ENCODE assay signal across 15 cellular contexts in genomic region chr6:85389180-85389797, GRCh38.
DNase-seq lines count a peak whose midpoint lies in the region; ATAC-seq and TF ChIP-seq lines count a peak whose summit lies in the region.
"Had no signal": no experiment of that assay in that cellular context is flagged by ENCODE, and none has a peak within 500 bp of the region (broad histone marks: within the 10 kb centered on the region; RNA-seq: fewer than 3 reads in every experiment).

No MANE protein-coding gene starts in this region.

- peak; percentile 8 to 25 for DNase-seq in activated CD4-positive, alpha-beta T cell treated with anti-CD3 and anti-CD28 coated beads, Interleukin-2, amount 50 U/mL, for 48 hours
- no peak for DNase-seq in activated CD4-positive, alpha-beta T cell treated with anti-CD3 and anti-CD28 coated beads for 1 hour
- no peak for DNase-seq in HEK293T (ENCODE audit: extremely low spot score)
- DNase-seq in activated naive CD8-positive, alpha-beta T cell treated with anti-CD3 and anti-CD28 coated beads, Interleukin-2, amount 50 U/mL, for 24 hours, result peak; percentile 44
- DNase-seq in stimulated activated CD8-positive, alpha-beta memory T cell treated with anti-CD3 and anti-CD28 coated beads, Interleukin-15, amount 100 ng/mL, for 48 hours (ENCODE audit: low read depth in 2 of 2), result peak; percentile 21
- no peak for DNase-seq in Ammon's horn (ENCODE audit: low spot score)
- DNase-seq in HUDEP-2 (lab: John Stamatoyannopoulos, UW; ENCODE audit: unreplicated experiment in 76 of 76), result no peak
- DNase-seq: CD8-positive, alpha-beta T cell; dorsolateral prefrontal cortex; mammary epithelial cell; NCI-H187; NCI-H510A; nephron progenitor cell had no signal

- POLR2A ChIA-PET in HEK293T (lab: Yijun Ruan, JAX), result no interaction called here

- H3K27me3 Mint-ChIP-seq in activated naive CD8-positive, alpha-beta T cell treated with anti-CD3 and anti-CD28 coated beads, Interleukin-2, amount 50 U/mL, for 24 hours, result no peaks in the 10 kb centered on the region

- H3K4me3 Mint-ChIP-seq in activated naive CD8-positive, alpha-beta T cell treated with anti-CD3 and anti-CD28 coated beads, Interleukin-2, amount 50 U/mL, for 24 hours, result no peak overlapping the region
- H3K4me3 Mint-ChIP-seq: CD8-positive, alpha-beta T cell; nephron progenitor cell had no signal

- no peaks in the 10 kb centered on the region for H3K9me3 Mint-ChIP-seq in activated naive CD8-positive, alpha-beta T cell treated with anti-CD3 and anti-CD28 coated beads, Interleukin-2, amount 50 U/mL, for 24 hours
- H3K9me3 Mint-ChIP-seq: CD8-positive, alpha-beta T cell; nephron progenitor cell had no signal

- no peak overlapping the region for H3K27ac Mint-ChIP-seq in activated naive CD8-positive, alpha-beta T cell treated with anti-CD3 and anti-CD28 coated beads, Interleukin-2, amount 50 U/mL, for 24 hours
- H3K27ac Mint-ChIP-seq: CD8-positive, alpha-beta T cell had no signal

- H3K4me1 Mint-ChIP-seq in activated naive CD8-positive, alpha-beta T cell treated with anti-CD3 and anti-CD28 coated beads, Interleukin-2, amount 50 U/mL, for 24 hours, result peaks cover 22% of the 10 kb centered on the region
- H3K4me1 Mint-ChIP-seq: nephron progenitor cell had no signal

- no peaks in the 10 kb centered on the region for H3K36me3 Mint-ChIP-seq in activated naive CD8-positive, alpha-beta T cell treated with anti-CD3 and anti-CD28 coated beads, Interleukin-2, amount 50 U/mL, for 24 hours (ENCODE audit: low read depth)
- H3K36me3 Mint-ChIP-seq: CD8-positive, alpha-beta T cell had no signal

- peak; percentile 92 for ATAC-seq in activated naive CD8-positive, alpha-beta T cell treated with anti-CD3 and anti-CD28 coated beads, Interleukin-2, amount 50 U/mL, for 24 hours
- no peak for ATAC-seq in GM19351 (IDR thresholded peaks at IDR 0.05; ENCODE audit: unreplicated experiment)
- ATAC-seq: CD8-positive, alpha-beta T cell; esophagus mucosa had no signal

- CTCF ChIA-PET in HEK293T (lab: Yijun Ruan, JAX), result interaction anchor here (0.8 kb wide), 1 partner anchor 94 kb away, joined by 3 read pairs; no protein-coding TSS in a partner anchor

TF ChIP-seq in HEK293T, 16 proteins besides CTCF, POLR2A, EP300 and RAD21:
- TF ChIP-seq PKNOX1 (IDR thresholded peaks at IDR 0.05), result peak; percentile 59
- no peak for TF ChIP-seq FOXM1 (IDR thresholded peaks at IDR 0.05; ENCODE audit: borderline replicate concordance)

Comparison
In these comparisons a context has a peak if more than half of its experiments do, and no peak if none do; other contexts are left out.
1. DNase-seq: peak in activated CD4-positive, alpha-beta T cell treated with anti-CD3 and anti-CD28 coated beads, Interleukin-2, amount 50 U/mL, for 48 hours (2 of 2), activated naive CD8-positive, alpha-beta T cell treated with anti-CD3 and anti-CD28 coated beads, Interleukin-2, amount 50 U/mL, for 24 hours (single experiment) and stimulated activated CD8-positive, alpha-beta memory T cell treated with anti-CD3 and anti-CD28 coated beads, Interleukin-15, amount 100 ng/mL, for 48 hours (2 of 2); none in activated CD4-positive, alpha-beta T cell treated with anti-CD3 and anti-CD28 coated beads for 1 hour (single experiment), HEK293T (single experiment), Ammon's horn (single experiment) and HUDEP-2 (0 of 76).